31 cellular contexts compared by ENCODE assay signal in the genomic region with DNA sequence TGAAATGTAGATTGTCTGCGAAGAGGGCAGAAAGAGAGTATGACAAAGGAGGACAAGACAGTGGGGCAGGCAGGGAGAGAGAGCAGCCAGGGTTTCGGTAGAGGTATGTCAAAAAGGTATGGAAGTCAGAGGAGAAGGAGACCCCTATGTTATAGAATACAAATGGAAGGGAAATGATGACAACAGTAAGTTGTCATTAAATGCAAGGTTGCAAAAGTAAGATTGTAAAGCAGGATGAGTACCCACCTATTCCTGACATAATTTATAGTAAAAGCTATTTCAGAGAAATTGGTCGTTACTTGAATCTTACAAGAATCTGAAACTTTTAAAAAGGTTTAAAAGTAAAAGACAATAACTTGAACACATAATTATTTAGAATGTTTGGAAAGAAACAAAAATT.
"Had no signal": no experiment of that assay in that cellular context is flagged by ENCODE, and none has a peak within 500 bp of the region (broad histone marks: within the 10 kb centered on the region; RNA-seq: fewer than 3 reads in every experiment).

No MANE protein-coding gene starts in this region.

- H3K27me3 ChIP-seq: adrenal gland, body of pancreas, esophagus muscularis mucosa, foreskin keratinocyte, gastrocnemius medialis, heart left ventricle had no signal

- H3K9me3 ChIP-seq: adrenal gland, body of pancreas, esophagus muscularis mucosa, gastrocnemius medialis, heart left ventricle had no signal

- H3K36me3 ChIP-seq: adrenal gland, esophagus muscularis mucosa, gastrocnemius medialis, heart left ventricle had no signal

- H3K27ac ChIP-seq: adrenal gland, esophagus muscularis mucosa, foreskin keratinocyte, gastrocnemius medialis, heart left ventricle had no signal

- FAIRE-seq: colon had no signal

- H3K4me3 ChIP-seq: adrenal gland, body of pancreas, esophagus muscularis mucosa, gastrocnemius medialis, heart left ventricle had no signal

- H3K4me1 ChIP-seq: adrenal gland, foreskin keratinocyte, gastrocnemius medialis, heart left ventricle had no signal

- DNase-seq: activated CD4-positive, alpha-beta memory T cell treated with anti-CD3 and anti-CD28 coated beads for 36 hours; activated CD4-positive, alpha-beta T cell treated with anti-CD3 and anti-CD28 coated beads for 36 hours; activated CD4-positive, alpha-beta T cell treated with anti-CD3 and anti-CD28 coated beads, Interleukin-2, amount 10 ng/mL, durations not matched to agents 24 days and 14 days; activated CD4-positive, CD25-positive, alpha-beta regulatory T cell; activated CD4-positive, CD25-positive, alpha-beta regulatory T cell treated with anti-CD3 and anti-CD28 coated beads, Interleukin-2, amount 50 U/mL, for 72 hours; activated CD8-positive, alpha-beta memory T cell treated with anti-CD3 and anti-CD28 coated beads, Interleukin-2, amount 10 ng/mL, durations not matched to agents 7 days and 5 days; activated CD8-positive, alpha-beta memory T cell treated with anti-CD3 and anti-CD28 coated beads, Interleukin-2, amount 50 U/mL, for 4 hours; activated CD8-positive, alpha-beta T cell treated with anti-CD3 and anti-CD28 coated beads, Interleukin-2, amount 10 ng/mL, durations not matched to agents 7 days and 5 days; activated effector memory CD4-positive, alpha-beta T cell treated with anti-CD3 and anti-CD28 coated beads, Interleukin-2, amount 50 U/mL, for 16 hours; activated naive CD4-positive, alpha-beta T cell treated with anti-CD3 and anti-CD28 coated beads for 36 hours; activated naive CD8-positive, alpha-beta T cell treated with anti-CD3 and anti-CD28 coated beads for 36 hours; activated naive CD8-positive, alpha-beta T cell treated with anti-CD3 and anti-CD28 coated beads, Interleukin-2, amount 50 U/mL, for 24 hours; activated T-cell treated with anti-CD3 and anti-CD28 coated beads, Interleukin-2, amount 50 U/mL, for 1 hour; activated T-cell treated with anti-CD3 and anti-CD28 coated beads, Interleukin-2, amount 50 U/mL, for 48 hours; adrenal gland; amygdala; aorta; body of pancreas; caudate nucleus; cortex of kidney; dermis blood vessel endothelial cell; effector CD4-positive, alpha-beta T cell; effector memory CD8-positive, alpha-beta T cell; erythroblast; foreskin keratinocyte; gastrocnemius medialis; glutamatergic neuron; heart left ventricle; T1000 had no signal

- ATAC-seq: activated CD4-positive, alpha-beta T cell treated with anti-CD3 and anti-CD28 coated beads for 36 hours; activated CD8-positive, alpha-beta memory T cell treated with anti-CD3 and anti-CD28 coated beads, Interleukin-2, amount 10 ng/mL, durations not matched to agents 7 days and 5 days; activated CD8-positive, alpha-beta T cell treated with anti-CD3 and anti-CD28 coated beads, Interleukin-2, amount 10 ng/mL, durations not matched to agents 7 days and 5 days; activated naive CD8-positive, alpha-beta T cell treated with anti-CD3 and anti-CD28 coated beads, Interleukin-2, amount 50 U/mL, for 24 hours; effector memory CD8-positive, alpha-beta T cell; foreskin keratinocyte; gastrocnemius medialis; heart left ventricle had no signal
